In the genomic region with DNA sequence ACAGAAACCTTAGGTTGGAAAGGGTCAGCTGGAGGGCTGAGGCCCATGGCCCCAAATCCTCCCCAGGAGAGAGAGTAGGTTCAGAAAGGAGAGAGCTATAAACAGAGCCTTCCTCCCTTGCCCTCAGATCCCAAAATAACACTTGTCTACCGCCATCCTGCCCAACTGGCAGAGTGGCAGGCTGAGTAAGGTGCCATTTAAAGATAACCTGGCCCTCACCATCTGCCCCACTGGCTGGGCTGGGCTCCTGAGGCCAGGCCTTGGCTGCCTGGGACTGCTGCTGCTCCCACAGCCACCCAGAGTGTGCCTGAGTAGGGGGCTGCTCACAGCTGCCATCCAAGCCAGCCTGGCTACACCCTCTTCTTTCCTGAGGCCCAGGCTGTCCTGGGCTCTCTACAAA, we compare ENCODE assay signal across 11 cellular contexts. TPM values are rescaled to one million over a fixed set of nuclear protein-coding genes. Genes with fewer than 3 reads are reported as not detected.
DNase-seq lines count a peak whose midpoint lies in the region; ATAC-seq, FAIRE-seq and TF ChIP-seq lines count a peak whose summit lies in the region.
"Had no signal": no experiment of that assay in that cellular context is flagged by ENCODE, and none has a peak within 500 bp of the region (broad histone marks: within the 10 kb centered on the region; RNA-seq: fewer than 3 reads in every experiment).

No MANE protein-coding gene starts in this region.

- ATAC-seq in SK-N-SH treated with all-trans-retinoic acid at 6 μM for 48 hours (no peak), Right ventricle myocardium superior (ENCODE audit: poor library complexity) (peak; percentile 61), gastrocnemius medialis (peak; percentile 62 to 67), HG02623 (IDR thresholded peaks at IDR 0.05; ENCODE audit: unreplicated experiment) (no peak)

- peaks cover 78 to 92% of the 10 kb centered on the region in 2 donors for H3K4me1 ChIP-seq in gastrocnemius medialis

- no peak overlapping the region for H3K4me3 ChIP-seq in gastrocnemius medialis

- DNase-seq in GM12891 (ENCODE audit: insufficient read length, low spot score) (no peak), Right ventricle myocardium superior (peak; percentile 60), gastrocnemius medialis (peak; percentile 76 to 93), cortex of kidney (lab: John Stamatoyannopoulos, UW) (no peak), NCI-H128 (lab: John Stamatoyannopoulos, UW; ENCODE audit: unreplicated experiment) (no peak)
- DNase-seq: activated CD8-positive, alpha-beta memory T cell treated with anti-CD3 and anti-CD28 coated beads for 24 hours; DMS79; NCI-H1417 treated with DMSO at 0.1 percent for 48 hours; NCI-H226 had no signal

- TF ChIP-seq POLR2A in GM12891 (IDR thresholded peaks at IDR 0.05; ENCODE audit: low read depth, low read length) (no peak), gastrocnemius medialis (IDR thresholded peaks at IDR 0.05) (peak; percentile 56 to 71)

- H3K9me3 ChIP-seq in gastrocnemius medialis = no peaks in the 10 kb centered on the region

- intact Hi-C loops in Right ventricle myocardium superior (cut with DNase I) = no loop called here
- intact Hi-C loops in gastrocnemius medialis (cut with DNase I; ENCODE audit: low total_unique reads) = loop anchor here (5.0 to 10.0 kb wide), 4 partner anchors 172 to 1390 kb away; partner anchors contain the start of gene PHLDA3

- in situ Hi-C loops in gastrocnemius medialis (cut with MboI; ENCODE audit: low sequenced_read_pairs in 4 of 4) = loop anchor here in 3 of 4 donors (25.0 kb wide), 1 partner anchor 253 kb away; the partner anchor contains the start of gene ARL8A (in 3 of the 3)

- H3K36me3 ChIP-seq in gastrocnemius medialis = no peaks in the 10 kb centered on the region

- peak; percentile 23 for FAIRE-seq in GM12891 (lab: Jason Lieb, UNC)

- H3K27me3 ChIP-seq in gastrocnemius medialis = no peaks in the 10 kb centered on the region

- no peak for TF ChIP-seq CTCF in gastrocnemius medialis (IDR thresholded peaks at IDR 0.05 in 4 of 5, conservative IDR thresholded peaks at IDR 0.05 in 1 of 5)

- H3K27ac ChIP-seq in gastrocnemius medialis = peak overlapping the region; percentile 90 to 98 (median 94)

TF ChIP-seq in GM12891, 5 proteins besides CTCF, POLR2A, EP300 and RAD21:
- TF ChIP-seq POLR2AphosphoS5 (IDR thresholded peaks at IDR 0.05; ENCODE audit: low read depth, low read length) = no peak
- TF ChIP-seq POU2F2 (IDR thresholded peaks at IDR 0.05; ENCODE audit: low read depth, low read length) = no peak
TF ChIP-seq in GM12891: peak in this region for 0.

TF ChIP-seq in SK-N-SH treated with all-trans-retinoic acid at 6 μM for 48 hours, 23 proteins besides CTCF, POLR2A, EP300 and RAD21:
- TF ChIP-seq ZNF565 (CRISPR knock-in tag; conservative IDR thresholded peaks at IDR 0.05; ENCODE audit: low read depth) (no peak), ZC3H10 (CRISPR knock-in tag; IDR thresholded peaks at IDR 0.05) (0 out of 2 replicates have a peak, but pooled peaks have one; percentile 2)

RNA-seq across cellular contexts. Expression of gene SHISA4, which starts 4.2 kb away (rescaled TPM):
- 0.64 TPM for polyA plus RNA-seq in GM12891 (2012; ENCODE audit: low read depth, missing spikeins)
- total RNA-seq in Right ventricle myocardium superior = 162 TPM
- 100 to 1,000 TPM in 2 of 4 donors, 10 to 100 TPM in 2; 76.6 to 384 (median 229) TPM for total RNA-seq in gastrocnemius medialis

RNA-seq across cellular contexts. Expression of gene IPO9, which starts 55.5 kb away (rescaled TPM):
- 15.9 TPM for polyA plus RNA-seq in GM12891 (2012; ENCODE audit: low read depth, missing spikeins)
- total RNA-seq in Right ventricle myocardium superior (17.2 TPM), gastrocnemius medialis (10 to 100 TPM in 2 of 4 donors, 1 to 10 TPM in 2; 7.2 to 16.3 (median 10.3) TPM)

Comparison
In these comparisons a context has a peak if more than half of its experiments do, and no peak if none do; other contexts are left out.
1. DNase-seq: peak in Right ventricle myocardium superior (single experiment) and gastrocnemius medialis (2 of 2); none in GM12891 (single experiment), cortex of kidney (single experiment) and NCI-H128 (single experiment).
2. ATAC-seq: peak in Right ventricle myocardium superior (single experiment) and gastrocnemius medialis (2 of 2); none in SK-N-SH treated with all-trans-retinoic acid at 6 μM for 48 hours (single experiment) and HG02623 (single experiment).